ENCODE assay signal across 18 cellular contexts in the genomic region with DNA sequence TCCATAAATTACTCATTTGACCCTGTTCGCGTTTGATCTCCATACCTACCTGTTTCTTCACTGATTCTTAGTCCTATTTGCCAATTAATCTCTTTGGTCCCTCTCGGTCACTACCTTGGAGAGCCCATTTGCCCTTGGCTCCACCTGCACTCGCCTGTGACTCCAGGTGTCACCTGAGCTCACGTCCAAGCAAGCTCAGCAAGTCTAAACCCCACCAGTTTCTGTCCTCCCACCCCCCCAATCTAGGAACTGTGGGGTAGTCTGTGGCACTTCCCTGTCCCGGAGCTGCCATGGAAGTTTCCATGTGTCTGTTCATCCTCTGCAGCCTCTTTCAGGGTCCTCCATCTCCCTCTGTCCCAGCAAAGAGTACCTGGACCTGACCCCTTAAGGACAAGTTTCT.
DNase-seq lines count a peak whose midpoint lies in the region; TF ChIP-seq lines count a peak whose summit lies in the region.
"Had no signal": no experiment of that assay in that cellular context is flagged by ENCODE, and none has a peak within 500 bp of the region (broad histone marks: within the 10 kb centered on the region; RNA-seq: fewer than 3 reads in every experiment).

No MANE protein-coding gene starts in this region.

- DNase-seq in activated CD4-positive, alpha-beta T cell treated with anti-CD3 and anti-CD28 coated beads, Interleukin-2, amount 10 ng/mL, durations not matched to agents 24 days and 14 days, result peak; percentile 37
- no peak for DNase-seq in activated CD4-positive, alpha-beta T cell treated with anti-CD3 and anti-CD28 coated beads, Interleukin-2, amount 50 U/mL, for 1 hour
- DNase-seq in colonic mucosa (peak; percentile 10), iPS-NIHi7 (ENCODE audit: extremely low spot score) (peak; percentile 3), NCI-H2029 treated with DMSO at 0.1 percent for 48 hours (lab: John Stamatoyannopoulos, UW) (no peak), dedifferentiated amniotic fluid mesenchymal stem cell (ENCODE audit: extremely low spot score) (no peak), GM19240 (ENCODE audit: insufficient read length, low spot score) (no peak)
- DNase-seq: Calu3; CD4-positive, alpha-beta memory T cell; DMS79 treated with DMSO at 0.1 percent for 48 hours; GF-D8; GM23248 had no signal

- H3K27me3 Mint-ChIP-seq in activated CD4-positive, alpha-beta T cell treated with anti-CD3 and anti-CD28 coated beads, Interleukin-2, amount 10 ng/mL, durations not matched to agents 24 days and 14 days, result peaks cover 38% of the 10 kb centered on the region

- no peak overlapping the region for H3K4me3 Mint-ChIP-seq in activated CD4-positive, alpha-beta T cell treated with anti-CD3 and anti-CD28 coated beads, Interleukin-2, amount 10 ng/mL, durations not matched to agents 24 days and 14 days
- H3K4me3 Mint-ChIP-seq: CD14-positive monocyte had no signal

- no peaks in the 10 kb centered on the region for H3K27me3 ChIP-seq in colonic mucosa
- H3K27me3 ChIP-seq: BLaER1 had no signal

- H3K4me3 ChIP-seq in colonic mucosa, result no peak overlapping the region
- H3K4me3 ChIP-seq: A549, BLaER1, GM12878, GM23248, HAP-1 had no signal

- no peak overlapping the region for H3K27ac ChIP-seq in colonic mucosa
- H3K27ac ChIP-seq: 22Rv1, A549, GM23248 had no signal

- peaks cover 41% of the 10 kb centered on the region for H3K4me1 Mint-ChIP-seq in activated CD4-positive, alpha-beta T cell treated with anti-CD3 and anti-CD28 coated beads, Interleukin-2, amount 10 ng/mL, durations not matched to agents 24 days and 14 days

- H3K9ac ChIP-seq in colonic mucosa (ENCODE audit: low read depth in 2 of 2, low read length in 2 of 2), result no peak overlapping the region
- H3K9ac ChIP-seq: BLaER1, GM23248 had no signal

- intact Hi-C loops in activated CD4-positive, alpha-beta T cell treated with anti-CD3 and anti-CD28 coated beads, Interleukin-2, amount 10 ng/mL, durations not matched to agents 24 days and 14 days (cut with micrococcal nuclease), result loop anchor here (5.0 kb wide), 1 partner anchor 205 kb away; no protein-coding TSS in a partner anchor
- intact Hi-C loops in colonic mucosa (cut with DNase I), result no loop called here

- H3K9me3 ChIP-seq in colonic mucosa, result no peaks in the 10 kb centered on the region
- H3K9me3 ChIP-seq: A549, BLaER1, HAP-1 had no signal

- H3K36me3 ChIP-seq in colonic mucosa, result no peaks in the 10 kb centered on the region
- H3K36me3 ChIP-seq: BLaER1, HAP-1 had no signal

- H3K27ac Mint-ChIP-seq in activated CD4-positive, alpha-beta T cell treated with anti-CD3 and anti-CD28 coated beads, Interleukin-2, amount 10 ng/mL, durations not matched to agents 24 days and 14 days, result no peak overlapping the region

- no peak for TF ChIP-seq CTCF in colonic mucosa (IDR thresholded peaks at IDR 0.05)

- H3K9me3 Mint-ChIP-seq in activated CD4-positive, alpha-beta T cell treated with anti-CD3 and anti-CD28 coated beads, Interleukin-2, amount 10 ng/mL, durations not matched to agents 24 days and 14 days, result peaks cover 6% of the 10 kb centered on the region
- H3K9me3 Mint-ChIP-seq: CD14-positive monocyte had no signal

- no peaks in the 10 kb centered on the region for H3K36me3 Mint-ChIP-seq in activated CD4-positive, alpha-beta T cell treated with anti-CD3 and anti-CD28 coated beads, Interleukin-2, amount 10 ng/mL, durations not matched to agents 24 days and 14 days (ENCODE audit: low read depth)
- H3K36me3 Mint-ChIP-seq: CD4-positive, alpha-beta memory T cell had no signal

- H3K4me1 ChIP-seq in colonic mucosa, result no peaks in the 10 kb centered on the region
- H3K4me1 ChIP-seq: A549, HAP-1 had no signal

Comparison
In these comparisons a context has a peak if more than half of its experiments do, and no peak if none do; other contexts are left out.
1. DNase-seq: peak in activated CD4-positive, alpha-beta T cell treated with anti-CD3 and anti-CD28 coated beads, Interleukin-2, amount 10 ng/mL, durations not matched to agents 24 days and 14 days (single experiment), colonic mucosa (single experiment) and iPS-NIHi7 (single experiment); none in activated CD4-positive, alpha-beta T cell treated with anti-CD3 and anti-CD28 coated beads, Interleukin-2, amount 50 U/mL, for 1 hour (single experiment), NCI-H2029 treated with DMSO at 0.1 percent for 48 hours (single experiment), dedifferentiated amniotic fluid mesenchymal stem cell (single experiment) and GM19240 (single experiment).